8 cellular contexts compared by ENCODE assay signal in the genomic region with DNA sequence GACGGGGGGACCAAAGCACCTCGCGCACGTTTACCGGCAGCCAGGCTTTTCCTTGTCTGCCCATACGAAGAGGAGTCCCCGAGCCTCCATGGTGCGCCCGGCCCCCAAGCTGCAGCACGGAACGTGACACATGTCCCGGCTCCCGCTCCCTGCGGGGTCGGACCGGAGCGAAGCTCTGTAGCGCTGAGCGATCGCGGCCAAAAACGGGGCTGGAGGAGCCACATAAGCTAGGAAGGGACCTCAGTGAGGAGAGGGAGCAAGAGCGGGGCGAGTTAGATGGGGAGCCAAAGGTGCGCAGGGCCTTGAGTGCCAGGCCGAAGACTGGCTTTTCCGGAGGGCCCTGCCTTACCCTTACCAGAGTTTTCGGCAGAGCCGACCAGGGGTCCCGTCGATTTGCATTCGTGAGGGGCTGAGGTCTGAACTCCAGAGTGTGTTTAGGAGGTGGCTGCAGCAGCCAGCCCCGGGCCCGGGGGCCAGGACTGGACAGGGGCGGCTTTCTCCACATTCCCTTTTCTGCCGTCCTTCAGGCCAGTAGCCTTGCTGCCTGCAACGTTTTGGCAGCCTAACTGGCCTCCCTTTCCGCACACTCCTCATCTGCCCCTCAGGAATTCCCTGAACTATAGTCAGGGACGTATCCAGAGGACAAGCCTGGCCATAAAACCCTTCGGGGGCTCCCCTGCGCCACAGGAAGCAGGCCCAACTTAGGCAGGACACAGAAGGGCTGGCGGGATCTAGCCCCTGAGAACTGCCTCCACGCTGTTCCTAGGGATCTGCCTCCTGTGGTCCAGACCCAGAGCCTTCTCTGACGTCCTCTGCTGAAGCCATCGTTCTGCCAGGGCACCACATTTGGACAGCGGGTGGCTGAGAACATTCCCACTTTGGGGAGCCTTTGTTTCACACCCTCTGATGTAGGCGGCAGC. TPM values are rescaled to one million over a fixed set of nuclear protein-coding genes. Genes with fewer than 3 reads are reported as not detected.
DNase-seq lines count a peak whose midpoint lies in the region; ATAC-seq, FAIRE-seq and TF ChIP-seq lines count a peak whose summit lies in the region.

No MANE protein-coding gene starts in this region.

- DNase-seq in RWPE1 (ENCODE audit: low spot score) (no peak), H1 (ENCODE audit: low read depth in 1 of 2, low spot score in 2 of 2) (no peak), glomerular visceral epithelial cell (ENCODE audit: extremely low spot score) (no peak), posterior vena cava (ENCODE audit: low spot score) (no peak), NCI-H1105 treated with DMSO at 0.1 percent for 48 hours (lab: John Stamatoyannopoulos, UW) (no peak)
- DNase-seq in naive thymus-derived CD8-positive, alpha-beta T cell = peak in 1 of 10 donors; percentile 2

- no peaks in the 10 kb centered on the region for H3K27me3 Mint-ChIP-seq in naive thymus-derived CD8-positive, alpha-beta T cell

- peaks cover 0 to 14% (median 0%) of the 10 kb centered on the region in 3 donors for H3K36me3 Mint-ChIP-seq in naive thymus-derived CD8-positive, alpha-beta T cell

- CTCF ChIA-PET in RWPE1 (lab: Yijun Ruan, JAX) (no interaction called here), H1 (lab: Charles Lee; ENCODE audit: partially characterized antibody) (interaction anchor here (0.8 to 1.4 kb wide), 5 partner anchors 11 to 89 kb away, joined by 3 to 4 read pairs (median 4); no protein-coding TSS in a partner anchor)

- H2AFZ ChIP-seq in H1 (ENCODE audit: low read length) = no peak overlapping the region

- peaks cover 0 to 17% (median 6%) of the 10 kb centered on the region in 4 experiments; a peak in 4 of 7 replicates for H3K4me1 ChIP-seq in H1 (replicated peaks in 1 of 4; ENCODE audit: control insufficient read depth in 3 of 4, insufficient read depth in 4 of 4, low read length in 3 of 4)

- peak overlapping the region; percentile 53 for H3K4ac ChIP-seq in H1 (replicated peaks; ENCODE audit: insufficient read length, low read depth, low read length)

- no peak overlapping the region for H3K23ac ChIP-seq in H1 (ENCODE audit: insufficient read length)

- ATAC-seq in GM19351 (IDR thresholded peaks at IDR 0.05; ENCODE audit: unreplicated experiment) (peak; percentile 1), HG02798 (IDR thresholded peaks at IDR 0.05; ENCODE audit: poor library complexity, unreplicated experiment) (no peak)
- peak; percentile 2 to 10 for ATAC-seq in naive thymus-derived CD8-positive, alpha-beta T cell

- POLR2A ChIA-PET in RWPE1 (lab: Yijun Ruan, JAX; ENCODE audit: low non-redundant PET) = interaction anchor here (0.5 to 1.4 kb wide), 2 partner anchors 115 to 133 kb away, joined by 3 to 4 read pairs; no protein-coding TSS in a partner anchor
- POLR2A ChIA-PET in H1 (lab: Charles Lee; ENCODE audit: partially characterized antibody) = interaction anchor here (0.7 to 2.9 kb wide), 14 partner anchors 11 to 155 kb away, joined by 3 to 22 read pairs (median 4); a partner anchor contains a TSS
- POLR2A ChIA-PET in naive thymus-derived CD8-positive, alpha-beta T cell (lab: Charles Lee) = interaction anchor here (0.7 to 3.0 kb wide), 9 partner anchors 13 to 752 kb away, joined by 3 to 39 read pairs (median 4); a partner anchor contains a TSS

- no peaks in the 10 kb centered on the region for H3K27me3 ChIP-seq in H1 (replicated peaks in 1 of 4; ENCODE audit: control insufficient read depth in 3 of 4, extremely low read depth in 1 of 4, insufficient read depth in 3 of 4, low read length in 3 of 4)

- H3K4me3 ChIP-seq in H1 (ENCODE audit: extremely low read depth in 1 of 4, insufficient read depth in 2 of 4, low read depth in 3 of 4, low read length in 4 of 4) = peak overlapping the region; percentile 77 to 92 (median 83)

- no peak overlapping the region for H2BK20ac ChIP-seq in H1 (ENCODE audit: low read length)

- TF ChIP-seq RAD21 in H1 (IDR thresholded peaks at IDR 0.05 in 1 of 2, conservative IDR thresholded peaks at IDR 0.05 in 1 of 2; ENCODE audit: low read depth in 2 of 2, low read length in 2 of 2) = no peak

- no peak for FAIRE-seq in H1 (lab: Jason Lieb, UNC)

- H3K4me3 Mint-ChIP-seq in naive thymus-derived CD8-positive, alpha-beta T cell = peak overlapping the region; percentile 86 to 95 (median 92)

- no peak for TF ChIP-seq EP300 in H1 (IDR thresholded peaks at IDR 0.05; ENCODE audit: borderline replicate concordance in 1 of 2, low read depth in 2 of 2, low read length in 2 of 2)

- H3K56ac ChIP-seq in H1 (replicated peaks; ENCODE audit: insufficient read length, low read depth, low read length) = no peak overlapping the region

- 37% methylated on average over 22 of the region's 47 CpGs; no CpG with 5 or more reads in 1 of the 2 experiments for WGBS in H1 (ENCODE audit: extremely low coverage in 1 of 2, insufficient coverage in 1 of 2, insufficient read length in 1 of 2, insufficient replicate concordance in 2 of 2, low coverage in 1 of 2, low lambda C conversion rate in 2 of 2, missing lambda C conversion rate in 1 of 2), 2 experiments

- H3K27ac Mint-ChIP-seq in naive thymus-derived CD8-positive, alpha-beta T cell = peak overlapping the region in 9 of 10 donors; percentile 72 to 96 (median 93)

- H4K5ac ChIP-seq in H1 (ENCODE audit: insufficient read length, low read depth, low read length) = no peak overlapping the region

- TF ChIP-seq POLR2A in H1 (IDR thresholded peaks at IDR 0.05; ENCODE audit: control extremely low read depth in 1 of 2, low read depth in 2 of 2, low read length in 2 of 2) = no peak

- H3K9me3 Mint-ChIP-seq in naive thymus-derived CD8-positive, alpha-beta T cell = no peaks in the 10 kb centered on the region

- no peaks in the 10 kb centered on the region; the same call in none of the 2 replicates for H3K79me1 ChIP-seq in H1 (ENCODE audit: low read depth, low read length)

- H3K4me2 ChIP-seq in H1 (ENCODE audit: insufficient read depth in 1 of 2, low read depth in 2 of 2, low read length in 2 of 2) = peak overlapping the region; percentile 59 to 85

- H2BK120ac ChIP-seq in H1 (replicated peaks; ENCODE audit: low read depth, low read length) = no peak overlapping the region

- no peak overlapping the region for H2BK5ac ChIP-seq in H1 (ENCODE audit: low read depth, low read length)

- H3K9ac ChIP-seq in H1 (replicated peaks in 1 of 4; ENCODE audit: extremely low read depth in 1 of 4, low read depth in 3 of 4, low read length in 3 of 4) = peak overlapping the region; percentile 49 to 72 (median 60)

- no peaks in the 10 kb centered on the region for H3K9me3 ChIP-seq in H1 (ENCODE audit: insufficient read depth in 2 of 2, low read depth in 1 of 2, low read length in 1 of 2)

- H3K36me3 ChIP-seq in H1 (ENCODE audit: control insufficient read depth in 2 of 4, insufficient read depth in 4 of 4, low read length in 3 of 4) = peaks cover 0 to 20% (median 6%) of the 10 kb centered on the region in 4 experiments; a peak in 3 of 8 replicates

- peak overlapping the region; percentile 27 for H4K91ac ChIP-seq in H1 (replicated peaks; ENCODE audit: insufficient read length, low read length)

- H3K18ac ChIP-seq in H1 (ENCODE audit: extremely low read depth, low read length) = no peak overlapping the region

- H4K8ac ChIP-seq in H1 (ENCODE audit: extremely low read depth, insufficient read depth, low read length) = no peak overlapping the region

- H3K79me2 ChIP-seq in H1 (ENCODE audit: control insufficient read depth in 1 of 2, insufficient read depth in 2 of 2, low read length in 2 of 2) = peaks cover 0 to 34% of the 10 kb centered on the region in 2 experiments; a peak in 1 of 4 replicates

- intact Hi-C loops in posterior vena cava (cut with DNase I) = loop anchor here in 1 of 2 donors (10.0 kb wide), 1 partner anchor 130 kb away; a partner anchor contains a TSS

- peaks cover 7 to 40% (median 26%) of the 10 kb centered on the region in 4 donors for H3K4me1 Mint-ChIP-seq in naive thymus-derived CD8-positive, alpha-beta T cell

- H3K27ac ChIP-seq in RWPE1 = peak overlapping the region; percentile 90
- peak overlapping the region; percentile 64; the same call in 1 of the 2 replicates for H3K27ac ChIP-seq in H1 (ENCODE audit: low read depth, low read length)

- H4K20me1 ChIP-seq in H1 (replicated peaks in 1 of 2; ENCODE audit: control insufficient read depth in 1 of 2, insufficient read depth in 2 of 2, low read length in 2 of 2) = peaks cover 0 to 8% of the 10 kb centered on the region in 2 experiments

- H3K14ac ChIP-seq in H1 (ENCODE audit: insufficient read length) = no peak overlapping the region

- H2BK15ac ChIP-seq in H1 (ENCODE audit: low read length) = no peak overlapping the region

- H3K23me2 ChIP-seq in H1 (ENCODE audit: low read depth, low read length) = peaks cover 2% of the 10 kb centered on the region; the same call in 1 of the 2 replicates

- TF ChIP-seq CTCF in RWPE1 (conservative IDR thresholded peaks at IDR 0.05; ENCODE audit: low read depth) (no peak), H1 (IDR thresholded peaks at IDR 0.05; ENCODE audit: control extremely low read depth in 1 of 3, insufficient read depth in 1 of 3, low read depth in 1 of 3, low read length in 3 of 3) (no peak)

- H2BK12ac ChIP-seq in H1 (ENCODE audit: low read depth, low read length) = no peak overlapping the region

- H2AK5ac ChIP-seq in H1 (ENCODE audit: low read depth, low read length) = no peak overlapping the region

RNA-seq across cellular contexts. Expression of a gene that starts 0.7 kb away (rescaled TPM):
- total RNA-seq in H1 (2021; fragmentation: NEBNext Ultra II Directional; extraction: Animal tissue kit (Norgen Biotek cat#: 25700)) = 161 and 168 TPM in 2 replicates
- polyA plus RNA-seq in H1 (2011; rRNA removed) = 642 and 734 TPM in 2 replicates
- polyA plus RNA-seq in H1 (2011; cell fraction: cytosol; rRNA removed) = 365 TPM
- polyA plus RNA-seq in H1 (2011; cell fraction: nucleus; rRNA removed) = 398 TPM
- 175 to 309 TPM (median 297 TPM) in 4 replicates for polyA plus RNA-seq in H1 (2012, experiment 1 of 2)
- 443 TPM for polyA plus RNA-seq in H1 (2012, experiment 2 of 2)
- 365 TPM for polyA plus RNA-seq in H1 (2013, experiment 1 of 2)
- 421 TPM for polyA plus RNA-seq in H1 (2013, experiment 2 of 2)
- polyA minus RNA-seq in H1 (2011; rRNA and poly(A)+ RNA removed) = 125 and 128 TPM in 2 replicates
- polyA minus RNA-seq in H1 (2011; cell fraction: cytosol; rRNA and poly(A)+ RNA removed) = 271 TPM
- 60.7 TPM for polyA minus RNA-seq in H1 (2011; cell fraction: nucleus; rRNA and poly(A)+ RNA removed)
- 100 to 1,000 TPM; 120 to 128 TPM for total RNA-seq in naive thymus-derived CD8-positive, alpha-beta T cell
- 100 to 1,000 TPM; 389 to 522 (median 451) TPM for polyA plus RNA-seq in naive thymus-derived CD8-positive, alpha-beta T cell
- total RNA-seq in posterior vena cava = 100 to 1,000 TPM; 164 to 225 TPM

RNA-seq across cellular contexts. Expression of a gene that starts 1.0 kb away (rescaled TPM):
- 36.1 and 39.4 TPM in 2 replicates for total RNA-seq in H1 (2021; fragmentation: NEBNext Ultra II Directional; extraction: Animal tissue kit (Norgen Biotek cat#: 25700))
- polyA plus RNA-seq in H1 (2011; rRNA removed) = 66.7 and 96.2 TPM in 2 replicates
- 66.7 TPM for polyA plus RNA-seq in H1 (2011; cell fraction: cytosol; rRNA removed)
- 130 TPM for polyA plus RNA-seq in H1 (2011; cell fraction: nucleus; rRNA removed)
- 43.8 to 59.4 TPM (median 53.4 TPM) in 4 replicates for polyA plus RNA-seq in H1 (2012, experiment 1 of 2)
- polyA plus RNA-seq in H1 (2012, experiment 2 of 2) = 48.4 TPM
- 40.6 TPM for polyA plus RNA-seq in H1 (2013, experiment 1 of 2)
- 39.3 TPM for polyA plus RNA-seq in H1 (2013, experiment 2 of 2)
- polyA minus RNA-seq in H1 (2011; rRNA and poly(A)+ RNA removed) = 68.8 and 76.7 TPM in 2 replicates
- polyA minus RNA-seq in H1 (2011; cell fraction: cytosol; rRNA and poly(A)+ RNA removed) = 34.0 TPM
- polyA minus RNA-seq in H1 (2011; cell fraction: nucleus; rRNA and poly(A)+ RNA removed) = 43.0 TPM
- 10 to 100 TPM; 47.7 to 51.2 TPM for total RNA-seq in naive thymus-derived CD8-positive, alpha-beta T cell
- polyA plus RNA-seq in naive thymus-derived CD8-positive, alpha-beta T cell = 100 to 1,000 TPM in 2 of 3 donors, 10 to 100 TPM in 1; 71.9 to 109 (median 100) TPM
- total RNA-seq in posterior vena cava = 10 to 100 TPM; 43.9 to 44.1 TPM

RNA-seq across cellular contexts. Expression of a gene that starts 14.3 kb away (rescaled TPM):
- not detected in 2 replicates for total RNA-seq in H1 (2021; fragmentation: NEBNext Ultra II Directional; extraction: Animal tissue kit (Norgen Biotek cat#: 25700))
- not detected in 2 replicates for polyA plus RNA-seq in H1 (2011; rRNA removed)
- 0.01 TPM for polyA plus RNA-seq in H1 (2011; cell fraction: cytosol; rRNA removed)
- polyA plus RNA-seq in H1 (2011; cell fraction: nucleus; rRNA removed) = 0.30 TPM
- 0.30 to 0.56 TPM (median 0.49 TPM) in 4 replicates for polyA plus RNA-seq in H1 (2012, experiment 1 of 2)
- 0.09 TPM for polyA plus RNA-seq in H1 (2012, experiment 2 of 2)
- polyA plus RNA-seq in H1 (2013, experiment 1 of 2) = 0.06 TPM
- 0.04 TPM for polyA plus RNA-seq in H1 (2013, experiment 2 of 2)
- not detected in 2 replicates for polyA minus RNA-seq in H1 (2011; rRNA and poly(A)+ RNA removed)
- polyA minus RNA-seq in H1 (2011; cell fraction: cytosol; rRNA and poly(A)+ RNA removed) = not detected
- not detected for polyA minus RNA-seq in H1 (2011; cell fraction: nucleus; rRNA and poly(A)+ RNA removed)
- not detected for total RNA-seq in naive thymus-derived CD8-positive, alpha-beta T cell
- polyA plus RNA-seq in naive thymus-derived CD8-positive, alpha-beta T cell = not detected
- total RNA-seq in posterior vena cava = 1 to 10 TPM; 5.4 to 9.8 TPM

RNA-seq across cellular contexts. Expression of a gene that starts 31.1 kb away (rescaled TPM):
- 2.7 TPM in 2 replicates for total RNA-seq in H1 (2021; fragmentation: NEBNext Ultra II Directional; extraction: Animal tissue kit (Norgen Biotek cat#: 25700))
- 1.2 and 1.6 TPM in 2 replicates for polyA plus RNA-seq in H1 (2011; rRNA removed)
- 1.8 TPM for polyA plus RNA-seq in H1 (2011; cell fraction: cytosol; rRNA removed)
- 11.4 TPM for polyA plus RNA-seq in H1 (2011; cell fraction: nucleus; rRNA removed)
- polyA plus RNA-seq in H1 (2012, experiment 1 of 2) = 1.4 to 3.3 TPM (median 2.3 TPM) in 4 replicates
- 0.62 TPM for polyA plus RNA-seq in H1 (2012, experiment 2 of 2)
- polyA plus RNA-seq in H1 (2013, experiment 1 of 2) = 2.4 TPM
- 1.8 TPM for polyA plus RNA-seq in H1 (2013, experiment 2 of 2)
- 1.4 and 4.4 TPM in 2 replicates for polyA minus RNA-seq in H1 (2011; rRNA and poly(A)+ RNA removed)
- 1.1 TPM for polyA minus RNA-seq in H1 (2011; cell fraction: cytosol; rRNA and poly(A)+ RNA removed)
- 3.7 TPM for polyA minus RNA-seq in H1 (2011; cell fraction: nucleus; rRNA and poly(A)+ RNA removed)
- under 1 TPM; 0.34 to 0.41 TPM for total RNA-seq in naive thymus-derived CD8-positive, alpha-beta T cell
- not detected for polyA plus RNA-seq in naive thymus-derived CD8-positive, alpha-beta T cell
- 10 to 100 TPM; 16.8 to 19.1 TPM for total RNA-seq in posterior vena cava

RNA-seq across cellular contexts. Expression of a gene that starts 35.2 kb away (rescaled TPM):
- 169 and 174 TPM in 2 replicates for total RNA-seq in H1 (2021; fragmentation: NEBNext Ultra II Directional; extraction: Animal tissue kit (Norgen Biotek cat#: 25700))
- polyA plus RNA-seq in H1 (2011; rRNA removed) = 45.8 and 77.2 TPM in 2 replicates
- polyA plus RNA-seq in H1 (2011; cell fraction: cytosol; rRNA removed) = 90.6 TPM
- 221 TPM for polyA plus RNA-seq in H1 (2011; cell fraction: nucleus; rRNA removed)
- polyA plus RNA-seq in H1 (2012, experiment 1 of 2) = 98.3 to 127 TPM (median 121 TPM) in 4 replicates
- polyA plus RNA-seq in H1 (2012, experiment 2 of 2) = 85.6 TPM
- polyA plus RNA-seq in H1 (2013, experiment 1 of 2) = 175 TPM
- 166 TPM for polyA plus RNA-seq in H1 (2013, experiment 2 of 2)
- 38.4 and 47.0 TPM in 2 replicates for polyA minus RNA-seq in H1 (2011; rRNA and poly(A)+ RNA removed)
- 51.6 TPM for polyA minus RNA-seq in H1 (2011; cell fraction: cytosol; rRNA and poly(A)+ RNA removed)
- 37.1 TPM for polyA minus RNA-seq in H1 (2011; cell fraction: nucleus; rRNA and poly(A)+ RNA removed)
- total RNA-seq in naive thymus-derived CD8-positive, alpha-beta T cell = under 1 TPM; 0.31 to 0.66 TPM
- polyA plus RNA-seq in naive thymus-derived CD8-positive, alpha-beta T cell = 1 to 10 TPM in 1 of 3 donors, under 1 TPM in 1, not detected in 1; 0.41 to 1.5 TPM
- 10 to 100 TPM; 21.0 to 22.9 TPM for total RNA-seq in posterior vena cava
